ENCODE assay signal across 7 cellular contexts in the genomic region with DNA sequence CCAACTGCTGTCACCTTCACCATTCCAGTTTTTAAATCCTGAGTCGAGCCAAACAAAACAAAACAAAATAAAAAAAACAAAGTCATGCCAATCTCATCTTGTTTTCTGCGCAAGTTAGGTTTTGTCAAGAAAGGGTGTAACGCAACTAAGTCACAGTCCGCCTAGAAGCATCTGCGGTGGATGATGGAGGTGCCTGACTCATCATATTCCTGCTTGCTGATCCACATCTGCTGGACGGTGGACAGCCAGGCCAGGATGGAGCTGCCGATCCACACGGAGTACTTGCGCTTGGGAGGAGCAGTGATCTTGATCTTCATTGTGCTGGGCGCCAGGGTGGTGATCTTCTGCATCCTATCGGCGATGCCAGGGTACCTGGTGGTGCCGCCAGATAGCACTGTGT.
"Had no signal": no experiment of that assay in that cellular context is flagged by ENCODE, and none has a peak within 500 bp of the region (broad histone marks: within the 10 kb centered on the region; RNA-seq: fewer than 3 reads in every experiment).

No MANE protein-coding gene starts in this region.

- H2AFZ ChIP-seq: GM23248 had no signal

- H3K4me3 ChIP-seq: GM23248 had no signal

- ATAC-seq: HepG2 had no signal

- DNase-seq: GM23248, H9, HCEC 1CT had no signal

- FAIRE-seq: H1, H54, HepG2 had no signal

- H3K9ac ChIP-seq: GM23248 had no signal

- H3K27ac ChIP-seq: GM23248, HL-60 had no signal
